In the genomic region with DNA sequence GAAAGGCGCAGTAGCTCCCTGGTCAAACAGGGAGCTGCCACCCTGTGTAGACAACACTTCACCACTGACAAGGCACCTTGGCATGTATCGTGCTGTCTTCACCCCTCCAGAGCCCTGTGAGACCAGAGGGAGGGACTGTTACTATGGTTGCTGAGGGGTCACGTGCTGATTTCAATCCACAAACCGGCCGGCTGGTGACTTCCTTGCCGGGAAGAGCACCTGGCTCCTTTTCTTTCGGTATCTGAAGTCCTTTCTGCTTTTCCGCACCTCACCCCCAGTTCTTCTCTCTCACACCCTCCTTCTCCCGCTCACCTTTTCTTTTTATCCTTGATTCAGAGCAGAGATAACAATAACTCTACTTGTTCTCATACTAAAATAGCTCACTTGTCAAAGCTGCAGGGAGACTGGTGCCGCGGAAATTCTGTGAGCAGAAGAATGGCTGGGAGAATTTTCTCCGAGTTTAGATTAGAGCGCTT, we compare ENCODE assay signal across 11 cellular contexts.
DNase-seq lines count a peak whose midpoint lies in the region; ATAC-seq, FAIRE-seq and TF ChIP-seq lines count a peak whose summit lies in the region.
"Had no signal": no experiment of that assay in that cellular context is flagged by ENCODE, and none has a peak within 500 bp of the region (broad histone marks: within the 10 kb centered on the region; RNA-seq: fewer than 3 reads in every experiment).

No MANE protein-coding gene starts in this region.

- no peak for FAIRE-seq in pancreas (lab: Jason Lieb, UNC)

- H3K9me2 ChIP-seq in HCT116 (ENCODE audit: insufficient read depth), result no peaks in the 10 kb centered on the region

- RAD21 ChIA-PET in HCT116 (lab: Charles Lee; ENCODE audit: low non-redundant PET in 1 of 2, low total read pairs in 2 of 2, uncharacterized antibody in 2 of 2, unreplicated experiment in 2 of 2), result interaction anchor here in 1 of 2 experiments (0.8 to 1.4 kb wide), 2 partner anchors 297 to 328 kb away, joined by 3 to 4 read pairs; no protein-coding TSS in a partner anchor

- H3K27ac ChIP-seq in HCT116 (ENCODE audit: low read depth, low read length) (no peak overlapping the region), colonic mucosa (no peak overlapping the region), pancreas (peak overlapping the region; percentile 29 to 58 (median 50))
- H3K27ac ChIP-seq: adrenal gland, gastroesophageal sphincter, VCaP had no signal

- no peak overlapping the region for H2AFZ ChIP-seq in HCT116 (ENCODE audit: low read depth, low read length, poor library complexity, severe bottlenecking)

- H3K27me3 ChIP-seq in HCT116 (ENCODE audit: insufficient read depth, low read length), result no peaks in the 10 kb centered on the region
- H3K27me3 ChIP-seq in colonic mucosa, result no peaks in the 10 kb centered on the region
- peaks cover 8% of the 10 kb centered on the region for H3K27me3 ChIP-seq in iPS-15b (ENCODE audit: control insufficient read depth, insufficient read depth, low read length)
- no peaks in the 10 kb centered on the region for H3K27me3 ChIP-seq in pancreas
- H3K27me3 ChIP-seq: adrenal gland, gastroesophageal sphincter had no signal

- DNase-seq in HCT116 (ENCODE audit: low read depth, low spot score) (no peak), colonic mucosa (peak; percentile 42), pancreas (peak in 5 of 6 donors; percentile 60 to 77 (median 66)), COR-L47 (lab: John Stamatoyannopoulos, UW) (no peak), NCI-H2171 (lab: John Stamatoyannopoulos, UW) (no peak)
- DNase-seq in activated naive CD4-positive, alpha-beta T cell treated with anti-CD3 and anti-CD28 coated beads, Interleukin-2, amount 50 U/mL, for 16 hours, result no peak

- no peaks in the 10 kb centered on the region for H4K20me1 ChIP-seq in HCT116 (ENCODE audit: insufficient read depth)

- BruUV-seq in HCT116 (replicated peaks; lab: Mats Ljungman, UMichigan), result no TSS peak

- H3K4me3 ChIP-seq in HCT116 (replicated peaks in 1 of 2; ENCODE audit: low read depth in 1 of 2, low read length in 2 of 2) (no peak overlapping the region), colonic mucosa (no peak overlapping the region), iPS-15b (ENCODE audit: low read depth, low read length) (peak overlapping the region; percentile 24), pancreas (peak overlapping the region in 2 of 4 donors; percentile 18 to 30)
- H3K4me3 ChIP-seq: adrenal gland, gastroesophageal sphincter had no signal

- H3K4me2 ChIP-seq in HCT116 (ENCODE audit: low read length), result no peak overlapping the region

- WGBS in pancreas, 2 donors, result 39 to 44% methylated on average over 13 of the region's 13 CpGs

- TF ChIP-seq CTCF in HCT116 (IDR thresholded peaks at IDR 0.05 in 2 of 3, conservative IDR thresholded peaks at IDR 0.05 in 1 of 3; ENCODE audit: borderline replicate concordance in 1 of 3, insufficient read depth in 1 of 3, low read depth in 2 of 3, low read length in 2 of 3), result no peak
- no peak for TF ChIP-seq CTCF in colonic mucosa (IDR thresholded peaks at IDR 0.05)
- TF ChIP-seq CTCF in pancreas (IDR thresholded peaks at IDR 0.05), result no peak

- TF ChIP-seq RAD21 in HCT116 (IDR thresholded peaks at IDR 0.05; ENCODE audit: low read depth), result no peak

- POLR2A ChIA-PET in HCT116 (lab: Charles Lee), result no interaction called here

- H3K36me3 ChIP-seq in HCT116 (ENCODE audit: control insufficient read depth in 1 of 2, insufficient read depth in 2 of 2, low read length in 2 of 2) (no peaks in the 10 kb centered on the region), colonic mucosa (no peaks in the 10 kb centered on the region), iPS-15b (ENCODE audit: control insufficient read depth, insufficient read depth, low read length) (no peaks in the 10 kb centered on the region), pancreas (no peaks in the 10 kb centered on the region)
- H3K36me3 ChIP-seq: adrenal gland, gastroesophageal sphincter had no signal

- no peaks in the 10 kb centered on the region for H3K4me1 ChIP-seq in HCT116 (ENCODE audit: control insufficient read depth in 1 of 2, insufficient read depth in 2 of 2, low read length in 2 of 2)
- H3K4me1 ChIP-seq in colonic mucosa, result no peaks in the 10 kb centered on the region
- peaks cover 8% of the 10 kb centered on the region for H3K4me1 ChIP-seq in iPS-15b (ENCODE audit: control insufficient read depth, insufficient read depth, low read length)
- no peaks in the 10 kb centered on the region for H3K4me1 ChIP-seq in pancreas

- CTCF ChIA-PET in HCT116 (lab: Charles Lee), result interaction anchor here (0.7 to 2.5 kb wide), 9 partner anchors 19 to 701 kb away, joined by 3 to 12 read pairs (median 3); no protein-coding TSS in a partner anchor

- TF ChIP-seq POLR2A in HCT116 (IDR thresholded peaks at IDR 0.05; ENCODE audit: borderline replicate concordance, extremely low read depth, insufficient read depth, insufficient read length), result no peak

- ATAC-seq in HCT116, result 0 out of 2 replicates have a peak, but pooled peaks have one; percentile 14
- peak; percentile 94 to 95 (median 95) for ATAC-seq in pancreas
- ATAC-seq in GM19395 (IDR thresholded peaks at IDR 0.05; ENCODE audit: unreplicated experiment), result no peak

- intact Hi-C loops in HCT116 (cut with micrococcal nuclease) (loop anchor here (2.0 kb wide), 1 partner anchor 492 kb away; no protein-coding TSS in a partner anchor), colonic mucosa (cut with DNase I) (loop anchor here (10.0 kb wide), 3 partner anchors 324 to 604 kb away; a partner anchor contains a TSS), pancreas (cut with DNase I) (loop anchor here in 2 of 3 donors (10.0 kb wide), 3 partner anchors 314 to 484 kb away; a partner anchor contains a TSS)

- no peaks in the 10 kb centered on the region for H3K79me2 ChIP-seq in HCT116 (ENCODE audit: insufficient read depth, low read length)

- H3K9ac ChIP-seq in HCT116 (ENCODE audit: low read length) (no peak overlapping the region), colonic mucosa (ENCODE audit: low read depth in 2 of 2, low read length in 2 of 2) (no peak overlapping the region), iPS-15b (ENCODE audit: low read depth, low read length) (no peak overlapping the region)

- H3K9me3 ChIP-seq in HCT116 (ENCODE audit: control insufficient read depth in 1 of 2, insufficient read depth in 1 of 2, low read depth in 1 of 2, low read length in 2 of 2), result no peaks in the 10 kb centered on the region
- no peaks in the 10 kb centered on the region for H3K9me3 ChIP-seq in colonic mucosa
- H3K9me3 ChIP-seq in iPS-15b (ENCODE audit: control insufficient read depth, insufficient read depth, low read length), result no peaks in the 10 kb centered on the region
- H3K9me3 ChIP-seq in pancreas, result no peaks in the 10 kb centered on the region
- H3K9me3 ChIP-seq: adrenal gland, gastroesophageal sphincter had no signal

TF ChIP-seq in HCT116, 20 proteins besides CTCF, POLR2A, EP300 and RAD21:
- TF ChIP-seq SP1 (IDR thresholded peaks at IDR 0.05; ENCODE audit: low read depth) (no peak), JUND (IDR thresholded peaks at IDR 0.05) (no peak), POLR2AphosphoS5 (IDR thresholded peaks at IDR 0.05; ENCODE audit: low read depth, low read length) (no peak), FOSL1 (IDR thresholded peaks at IDR 0.05; ENCODE audit: low read depth) (no peak), SIN3A (IDR thresholded peaks at IDR 0.05; ENCODE audit: low read depth) (no peak), EZH2 (IDR thresholded peaks at IDR 0.05) (no peak), EGR1 (IDR thresholded peaks at IDR 0.05; ENCODE audit: low read depth) (no peak), CEBPB (IDR thresholded peaks at IDR 0.05; ENCODE audit: low read depth) (no peak), ELF1 (IDR thresholded peaks at IDR 0.05; ENCODE audit: borderline replicate concordance, low read depth) (no peak), TCF7L2 (IDR thresholded peaks at IDR 0.05; ENCODE audit: borderline replicate concordance, extremely low read depth, insufficient read depth, insufficient read length) (no peak), ZFX (IDR thresholded peaks at IDR 0.05) (no peak)
- TF ChIP-seq, protein P1, sequence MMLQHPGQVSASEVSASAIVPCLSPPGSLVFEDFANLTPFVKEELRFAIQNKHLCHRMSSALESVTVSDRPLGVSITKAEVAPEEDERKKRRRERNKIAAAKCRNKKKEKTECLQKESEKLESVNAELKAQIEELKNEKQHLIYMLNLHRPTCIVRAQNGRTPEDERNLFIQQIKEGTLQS (IDR thresholded peaks at IDR 0.05), result no peak
- TF ChIP-seq, protein P2, sequence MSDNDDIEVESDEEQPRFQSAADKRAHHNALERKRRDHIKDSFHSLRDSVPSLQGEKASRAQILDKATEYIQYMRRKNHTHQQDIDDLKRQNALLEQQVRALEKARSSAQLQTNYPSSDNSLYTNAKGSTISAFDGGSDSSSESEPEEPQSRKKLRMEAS (IDR thresholded peaks at IDR 0.05), result no peak
- TF ChIP-seq, protein P3, sequence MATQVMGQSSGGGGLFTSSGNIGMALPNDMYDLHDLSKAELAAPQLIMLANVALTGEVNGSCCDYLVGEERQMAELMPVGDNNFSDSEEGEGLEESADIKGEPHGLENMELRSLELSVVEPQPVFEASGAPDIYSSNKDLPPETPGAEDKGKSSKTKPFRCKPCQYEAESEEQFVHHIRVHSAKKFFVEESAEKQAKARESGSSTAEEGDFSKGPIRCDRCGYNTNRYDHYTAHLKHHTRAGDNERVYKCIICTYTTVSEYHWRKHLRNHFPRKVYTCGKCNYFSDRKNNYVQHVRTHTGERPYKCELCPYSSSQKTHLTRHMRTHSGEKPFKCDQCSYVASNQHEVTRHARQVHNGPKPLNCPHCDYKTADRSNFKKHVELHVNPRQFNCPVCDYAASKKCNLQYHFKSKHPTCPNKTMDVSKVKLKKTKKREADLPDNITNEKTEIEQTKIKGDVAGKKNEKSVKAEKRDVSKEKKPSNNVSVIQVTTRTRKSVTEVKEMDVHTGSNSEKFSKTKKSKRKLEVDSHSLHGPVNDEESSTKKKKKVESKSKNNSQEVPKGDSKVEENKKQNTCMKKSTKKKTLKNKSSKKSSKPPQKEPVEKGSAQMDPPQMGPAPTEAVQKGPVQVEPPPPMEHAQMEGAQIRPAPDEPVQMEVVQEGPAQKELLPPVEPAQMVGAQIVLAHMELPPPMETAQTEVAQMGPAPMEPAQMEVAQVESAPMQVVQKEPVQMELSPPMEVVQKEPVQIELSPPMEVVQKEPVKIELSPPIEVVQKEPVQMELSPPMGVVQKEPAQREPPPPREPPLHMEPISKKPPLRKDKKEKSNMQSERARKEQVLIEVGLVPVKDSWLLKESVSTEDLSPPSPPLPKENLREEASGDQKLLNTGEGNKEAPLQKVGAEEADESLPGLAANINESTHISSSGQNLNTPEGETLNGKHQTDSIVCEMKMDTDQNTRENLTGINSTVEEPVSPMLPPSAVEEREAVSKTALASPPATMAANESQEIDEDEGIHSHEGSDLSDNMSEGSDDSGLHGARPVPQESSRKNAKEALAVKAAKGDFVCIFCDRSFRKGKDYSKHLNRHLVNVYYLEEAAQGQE (IDR thresholded peaks at IDR 0.05; ENCODE audit: low read depth), result no peak

Comparison
In these comparisons a context has a peak if more than half of its experiments do, and no peak if none do; other contexts are left out.
1. DNase-seq: peak in colonic mucosa (single experiment) and pancreas (5 of 6); none in HCT116 (single experiment), activated naive CD4-positive, alpha-beta T cell treated with anti-CD3 and anti-CD28 coated beads, Interleukin-2, amount 50 U/mL, for 16 hours (single experiment), COR-L47 (single experiment) and NCI-H2171 (single experiment).
2. H3K27ac ChIP-seq: peak in pancreas (4 of 4); none in HCT116 (single experiment) and colonic mucosa (single experiment).